14 cellular contexts compared by ENCODE assay signal in the genomic region with DNA sequence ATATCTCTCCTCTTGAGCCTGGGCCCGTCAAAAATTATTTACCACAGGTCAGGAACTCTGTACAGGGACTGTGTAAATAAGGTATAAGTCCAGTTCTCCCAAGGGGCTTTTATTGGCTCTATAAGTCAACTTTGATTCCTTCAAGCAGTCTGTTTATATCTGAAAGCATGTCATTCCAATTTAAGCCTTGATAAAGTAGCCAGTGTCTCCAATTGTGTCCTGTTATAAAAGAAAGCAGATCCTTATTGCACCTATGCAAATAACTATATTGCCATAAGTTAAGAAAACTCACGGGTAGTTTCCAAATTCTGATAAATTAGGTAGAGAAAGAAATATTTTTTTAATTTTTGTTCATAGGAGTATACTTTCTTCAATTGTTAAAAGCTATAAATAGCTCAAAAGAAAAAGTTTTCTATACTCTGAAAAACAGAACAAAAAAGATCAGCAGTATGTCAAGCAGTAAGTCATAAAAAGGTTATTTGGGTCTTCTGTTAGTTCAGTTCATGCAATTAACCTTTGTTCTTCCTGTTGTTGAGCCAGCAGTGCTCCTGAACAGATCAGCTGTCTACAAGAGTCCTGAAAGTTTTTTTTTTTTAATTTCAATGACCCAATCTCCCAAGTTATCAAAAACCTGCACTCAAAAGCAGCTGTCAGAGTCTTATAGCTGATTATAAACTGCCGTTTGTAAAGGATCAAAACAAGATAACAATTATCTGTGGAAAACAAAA.
"Had no signal": no experiment of that assay in that cellular context is flagged by ENCODE, and none has a peak within 500 bp of the region (broad histone marks: within the 10 kb centered on the region; RNA-seq: fewer than 3 reads in every experiment).

No MANE protein-coding gene starts in this region.

- ATAC-seq: activated CD8-positive, alpha-beta T cell treated with anti-CD3 and anti-CD28 coated beads for 36 hours; activated T-cell treated with anti-CD3 and anti-CD28 coated beads, Interleukin-2, amount 50 U/mL, for 72 hours; effector memory CD8-positive, alpha-beta T cell; lower lobe of right lung; naive thymus-derived CD8-positive, alpha-beta T cell had no signal

- H3K4me3 ChIP-seq: coronary artery, lower lobe of right lung, sigmoid colon had no signal

- H3K27ac ChIP-seq: coronary artery, lower lobe of right lung, sigmoid colon had no signal

- FAIRE-seq: astrocyte had no signal

- H3K27me3 ChIP-seq: sigmoid colon had no signal

- H3K36me3 ChIP-seq: lower lobe of right lung, sigmoid colon had no signal

- H3K4me1 ChIP-seq: lower lobe of right lung, sigmoid colon had no signal

- DNase-seq: activated CD4-positive, alpha-beta T cell treated with anti-CD3 and anti-CD28 coated beads for 4 hours; activated CD8-positive, alpha-beta memory T cell treated with anti-CD3 and anti-CD28 coated beads, Interleukin-2, amount 50 U/mL, for 4 hours; activated CD8-positive, alpha-beta T cell treated with anti-CD3 and anti-CD28 coated beads for 36 hours; activated T-cell treated with anti-CD3 and anti-CD28 coated beads, Interleukin-2, amount 50 U/mL, for 72 hours; effector memory CD8-positive, alpha-beta T cell; lower lobe of right lung; naive thymus-derived CD8-positive, alpha-beta T cell; sigmoid colon; stimulated activated CD4-positive, alpha-beta T cell treated with anti-CD3 and anti-CD28 coated beads, Interleukin-12 subunit alpha, Interleukin-12 subunit beta, amount 100 ng/mL, for 4 hours; stimulated activated naive CD4-positive, alpha-beta T cell; substantia nigra; SW 1271 had no signal
